Comparison of ENCODE assay signal across 8 cellular contexts in genomic region chr9:8858250-8859161, GRCh38.
A peak's percentile ranks its signal among the peaks of the same experiment; 100 is the strongest.
DNase-seq lines count a peak whose midpoint lies in the region; ATAC-seq, FAIRE-seq and TF ChIP-seq lines count a peak whose summit lies in the region.

No MANE protein-coding gene starts in this region.

- TF ChIP-seq CTCF in HEK293 (tag by site-specific recombination; IDR thresholded peaks at IDR 0.05) (no peak), astrocyte of the cerebellum (IDR thresholded peaks at IDR 0.05; ENCODE audit: low read depth, low read length, missing control alignments) (no peak)

- H3K27me3 ChIP-seq in small intestine (ENCODE audit: control insufficient read depth in 2 of 2, insufficient read depth in 2 of 2, low read length in 2 of 2), result peaks cover 0 to 3% of the 10 kb centered on the region in 2 donors

- H3K36me3 ChIP-seq in HEK293 (ENCODE audit: control insufficient read depth in 2 of 2, insufficient read depth in 1 of 2, low read length in 2 of 2) (no peaks in the 10 kb centered on the region), small intestine (ENCODE audit: control insufficient read depth in 2 of 2, insufficient read depth in 2 of 2, low read length in 2 of 2) (no peaks in the 10 kb centered on the region)

- CTCF ChIA-PET in HEK293 (lab: Yijun Ruan, JAX), result interaction anchor here (0.6 to 1.4 kb wide), 3 partner anchors 11 to 1012 kb away, joined by 3 to 5 read pairs (median 3); no protein-coding TSS in a partner anchor

- peaks cover 11% of the 10 kb centered on the region; the same call in 1 of the 2 replicates for H3K4me1 ChIP-seq in HEK293 (ENCODE audit: control insufficient read depth, insufficient read depth, low read length)
- H3K4me1 ChIP-seq in small intestine (ENCODE audit: control insufficient read depth in 2 of 2, insufficient read depth in 1 of 2, low read depth in 1 of 2, low read length in 1 of 2), result no peaks in the 10 kb centered on the region

- no peak for FAIRE-seq in small intestine (lab: Jason Lieb, UNC)

- 6 to 18% (median 13%) methylated on average over 42 to 45 of the region's 45 CpGs for WGBS in small intestine, 3 donors

- POLR2A ChIA-PET in HEK293 (lab: Yijun Ruan, JAX), result no interaction called here

- H3K27ac ChIP-seq in HEK293 (ENCODE audit: extremely low read depth, low read depth, low read length), result peak overlapping the region; percentile 53; the same call in 1 of the 2 replicates
- H3K27ac ChIP-seq in small intestine (ENCODE audit: low read depth in 1 of 2, low read length in 1 of 2), result no peak overlapping the region

- no peak for ATAC-seq in HG03139 (IDR thresholded peaks at IDR 0.05; ENCODE audit: unreplicated experiment)
- ATAC-seq in HG03039 (IDR thresholded peaks at IDR 0.05; ENCODE audit: unreplicated experiment), result no peak

- H3K4me3 ChIP-seq in HEK293 (ENCODE audit: low read depth, low read length) (peak overlapping the region; percentile 90), astrocyte of the cerebellum (ENCODE audit: low read depth, low read length) (peak overlapping the region; percentile 58), small intestine (ENCODE audit: low read depth in 1 of 2, low read length in 2 of 2) (peak overlapping the region; percentile 61 to 62)

- in situ Hi-C loops in astrocyte of the cerebellum (cut with HindIII; ENCODE audit: low sequenced_read_pairs), result no loop called here

- no peak for DNase-seq in astrocyte of the cerebellum (ENCODE audit: low read depth)
- DNase-seq in iPS-NIHi11 (ENCODE audit: low spot score), result peak; percentile 8
- no peak for DNase-seq in small intestine
- no peak for DNase-seq in MV-4-11 (lab: John Stamatoyannopoulos, UW)
- no peak for DNase-seq in AML-193 (lab: John Stamatoyannopoulos, UW)

- H3K9me3 ChIP-seq in HEK293 (ENCODE audit: control insufficient read depth, insufficient read depth, low read depth, low read length), result no peaks in the 10 kb centered on the region
- no peaks in the 10 kb centered on the region for H3K9me3 ChIP-seq in small intestine (ENCODE audit: control insufficient read depth, low read depth)

TF ChIP-seq in HEK293, 187 proteins besides CTCF, POLR2A, EP300 and RAD21:
- TF ChIP-seq ZNF398 (tag by site-specific recombination; IDR thresholded peaks at IDR 0.05) (peak; percentile 8; the same call in 1 of the 2 replicates), ZNF292 (tag by site-specific recombination; IDR thresholded peaks at IDR 0.05; ENCODE audit: borderline replicate concordance, low read depth) (no peak), ZSCAN18 (tag by site-specific recombination; IDR thresholded peaks at IDR 0.05) (no peak), MZF1 (tag by site-specific recombination; IDR thresholded peaks at IDR 0.05; ENCODE audit: borderline replicate concordance) (peak; percentile 23; the same call in 1 of the 2 replicates), ZNF404 (tag by site-specific recombination; IDR thresholded peaks at IDR 0.05) (no peak), HOXC10 (CRISPR knock-in tag; IDR thresholded peaks at IDR 0.05) (no peak), ZNF341 (tag by site-specific recombination; IDR thresholded peaks at IDR 0.05; ENCODE audit: low read depth) (peak; percentile 74), ZNF513 (tag by site-specific recombination; IDR thresholded peaks at IDR 0.05) (no peak; the same call in 1 of the 2 replicates), ZSCAN4 (tag by site-specific recombination; IDR thresholded peaks at IDR 0.05) (peak; percentile 96), ZNF324 (tag by site-specific recombination; IDR thresholded peaks at IDR 0.05) (no peak), ZFHX2 (tag by site-specific recombination; conservative IDR thresholded peaks at IDR 0.05) (peak; percentile 71), MYNN (tag by site-specific recombination; IDR thresholded peaks at IDR 0.05; ENCODE audit: borderline replicate concordance) (no peak), EGR2 (tag by site-specific recombination; IDR thresholded peaks at IDR 0.05; ENCODE audit: low read depth) (peak; percentile 31; the same call in 1 of the 2 replicates)
